Comparison of ENCODE assay signal across 18 cellular contexts in genomic region chr10:131109746-131110145, GRCh38.
A peak's percentile ranks its signal among the peaks of the same experiment; 100 is the strongest.
DNase-seq lines count a peak whose midpoint lies in the region; ATAC-seq and TF ChIP-seq lines count a peak whose summit lies in the region.
"Had no signal": no experiment of that assay in that cellular context is flagged by ENCODE, and none has a peak within 500 bp of the region (broad histone marks: within the 10 kb centered on the region; RNA-seq: fewer than 3 reads in every experiment).

No MANE protein-coding gene starts in this region.

- peaks cover 0 to 12% (median 0%) of the 10 kb centered on the region in 45 donors for H3K27me3 ChIP-seq in dorsolateral prefrontal cortex
- H3K27me3 ChIP-seq: BE2C had no signal

- no peak overlapping the region for H3K4me3 Mint-ChIP-seq in MCF 10A (ENCODE audit: unreplicated experiment)
- H3K4me3 Mint-ChIP-seq: CD4-positive, alpha-beta memory T cell; GM23338; H9; IgD-negative memory B cell had no signal

- peak in 36 of 58 donors; percentile 7 to 70 (median 30) for DNase-seq in anterior cingulate cortex (lab: John Stamatoyannopoulos, UW)
- peak; percentile 38 to 89 (median 72) for DNase-seq in dorsolateral prefrontal cortex
- DNase-seq in occipital lobe (lab: John Stamatoyannopoulos, UW), result peak; percentile 67
- DNase-seq in superior temporal gyrus (ENCODE audit: extremely low spot score), result peak; percentile 57
- DNase-seq in GM10248 (ENCODE audit: extremely low spot score), result no peak
- no peak for DNase-seq in MCF 10A (ENCODE audit: unreplicated experiment)
- no peak for DNase-seq in activated naive CD4-positive, alpha-beta T cell treated with anti-CD3 and anti-CD28 coated beads, Interleukin-2, amount 50 U/mL, for 72 hours (ENCODE audit: low spot score in 2 of 2)
- DNase-seq: BE2C; CD4-positive, alpha-beta memory T cell; DMS153; DMS79 treated with DMSO at 0.1 percent for 48 hours; EL; GDM1; H9 had no signal

- H3K36me3 Mint-ChIP-seq in MCF 10A (ENCODE audit: insufficient read depth, unreplicated experiment), result peaks cover 4% of the 10 kb centered on the region
- no peaks in the 10 kb centered on the region for H3K36me3 Mint-ChIP-seq in activated naive CD4-positive, alpha-beta T cell treated with anti-CD3 and anti-CD28 coated beads, Interleukin-2, amount 50 U/mL, for 72 hours
- H3K36me3 Mint-ChIP-seq: CD4-positive, alpha-beta memory T cell; IgD-negative memory B cell had no signal

- TF ChIP-seq CTCF in dorsolateral prefrontal cortex (IDR thresholded peaks at IDR 0.05 in 54 of 56, conservative IDR thresholded peaks at IDR 0.05 in 2 of 56; ENCODE audit: low read depth in 1 of 56, partially characterized antibody in 56 of 56), result no peak
- no peak for TF ChIP-seq CTCF in GM10248 (IDR thresholded peaks at IDR 0.05; ENCODE audit: control extremely low read depth, extremely low read depth, low read depth, missing control alignments)
- no peak for TF ChIP-seq CTCF in MCF 10A (IDR thresholded peaks at IDR 0.05; ENCODE audit: unreplicated experiment)

- peaks cover 9% of the 10 kb centered on the region for H3K4me1 Mint-ChIP-seq in MCF 10A (ENCODE audit: insufficient read depth, unreplicated experiment)
- H3K4me1 Mint-ChIP-seq: CD4-positive, alpha-beta memory T cell; IgD-negative memory B cell had no signal

- POLR2A ChIA-PET in GM10248 (lab: Yijun Ruan, JAX) (no interaction called here), MCF 10A (lab: Yijun Ruan, JAX) (no interaction called here)

- H3K27me3 Mint-ChIP-seq in MCF 10A (ENCODE audit: insufficient read depth, unreplicated experiment), result peaks cover 24% of the 10 kb centered on the region
- H3K27me3 Mint-ChIP-seq: CD4-positive, alpha-beta memory T cell; IgD-negative memory B cell had no signal

- H3K4me3 ChIP-seq in dorsolateral prefrontal cortex, result peak overlapping the region in 4 of 59 donors; percentile 7 to 12 (median 10)
- H3K4me3 ChIP-seq: GM23338 had no signal

- ATAC-seq in activated naive CD4-positive, alpha-beta T cell treated with anti-CD3 and anti-CD28 coated beads, Interleukin-2, amount 50 U/mL, for 72 hours, result no peak
- ATAC-seq in GM18498 (IDR thresholded peaks at IDR 0.05; ENCODE audit: unreplicated experiment), result no peak
- ATAC-seq: GM23338 had no signal

- no peak overlapping the region for H3K27ac Mint-ChIP-seq in MCF 10A (ENCODE audit: low read depth, unreplicated experiment)
- no peak overlapping the region for H3K27ac Mint-ChIP-seq in activated naive CD4-positive, alpha-beta T cell treated with anti-CD3 and anti-CD28 coated beads, Interleukin-2, amount 50 U/mL, for 72 hours
- H3K27ac Mint-ChIP-seq: CD4-positive, alpha-beta memory T cell; GM23338; IgD-negative memory B cell had no signal

- CTCF ChIA-PET in GM10248 (lab: Yijun Ruan, JAX) (no interaction called here), MCF 10A (lab: Yijun Ruan, JAX) (no interaction called here)

- no peaks in the 10 kb centered on the region for H3K9me3 Mint-ChIP-seq in MCF 10A (ENCODE audit: unreplicated experiment)
- H3K9me3 Mint-ChIP-seq in activated naive CD4-positive, alpha-beta T cell treated with anti-CD3 and anti-CD28 coated beads, Interleukin-2, amount 50 U/mL, for 72 hours, result peaks cover 0 to 10% of the 10 kb centered on the region in 2 donors

- no TSS peak for BruUV-seq in MCF 10A (replicated peaks; lab: Mats Ljungman, UMichigan)

- intact Hi-C loops in dorsolateral prefrontal cortex (cut with DNase I) (no loop called here), MCF 10A (cut with micrococcal nuclease) (no loop called here)

- peak overlapping the region in 1 of 59 donors; percentile 26 for H3K27ac ChIP-seq in dorsolateral prefrontal cortex
- H3K27ac ChIP-seq: C4-2B had no signal

Comparison
In these comparisons a context has a peak if more than half of its experiments do, and no peak if none do; other contexts are left out.
1. DNase-seq: peak in anterior cingulate cortex (36 of 58), dorsolateral prefrontal cortex (10 of 10), occipital lobe (single experiment) and superior temporal gyrus (single experiment); none in GM10248 (single experiment), MCF 10A (single experiment) and activated naive CD4-positive, alpha-beta T cell treated with anti-CD3 and anti-CD28 coated beads, Interleukin-2, amount 50 U/mL, for 72 hours (0 of 2).